ENCODE assay signal across 8 cellular contexts in genomic region chr14:60723218-60724079, GRCh38. TPM values are rescaled to one million over a fixed set of nuclear protein-coding genes. Genes with fewer than 3 reads are reported as not detected.
DNase-seq lines count a peak whose midpoint lies in the region; ATAC-seq lines count a peak whose summit lies in the region.

No MANE protein-coding gene starts in this region.

- no peaks in the 10 kb centered on the region for H3K9me3 Mint-ChIP-seq in activated CD4-positive, alpha-beta T cell treated with anti-CD3 and anti-CD28 coated beads for 36 hours (ENCODE audit: low read depth)

- no peaks in the 10 kb centered on the region for H3K27me3 ChIP-seq in iPS-15b (ENCODE audit: control insufficient read depth, insufficient read depth, low read length)

- H3K36me3 Mint-ChIP-seq in activated CD4-positive, alpha-beta T cell treated with anti-CD3 and anti-CD28 coated beads for 36 hours (ENCODE audit: low read depth): no peaks in the 10 kb centered on the region

- peak overlapping the region; percentile 94 for H3K4me3 ChIP-seq in iPS-15b (ENCODE audit: low read depth, low read length)
- H3K4me3 ChIP-seq in skeletal muscle cell (ENCODE audit: low read depth, low read length): peak overlapping the region; percentile 78

- POLR2A ChIA-PET in activated CD4-positive, alpha-beta T cell treated with anti-CD3 and anti-CD28 coated beads for 36 hours (lab: Charles Lee): interaction anchor here (0.5 kb wide), 1 partner anchor 110 kb away, joined by 3 read pairs; no protein-coding TSS in a partner anchor

- peak overlapping the region; percentile 77 for H3K4me3 Mint-ChIP-seq in activated CD4-positive, alpha-beta T cell treated with anti-CD3 and anti-CD28 coated beads for 36 hours

- H3K4me1 Mint-ChIP-seq in activated CD4-positive, alpha-beta T cell treated with anti-CD3 and anti-CD28 coated beads for 36 hours: peaks cover 16% of the 10 kb centered on the region

- CTCF ChIA-PET in activated CD4-positive, alpha-beta T cell treated with anti-CD3 and anti-CD28 coated beads for 36 hours (lab: Charles Lee): no interaction called here

- peak; percentile 56 for DNase-seq in activated CD4-positive, alpha-beta T cell treated with anti-CD3 and anti-CD28 coated beads for 36 hours
- no peak for DNase-seq in activated CD4-positive, alpha-beta T cell treated with anti-CD3 and anti-CD28 coated beads, Interleukin-2, amount 50 U/mL, for 4 hours
- peak; percentile 36 for DNase-seq in RPMI8226
- DNase-seq in astrocyte of the hippocampus (ENCODE audit: low read depth, low spot score): peak; percentile 81
- DNase-seq in skeletal muscle cell (ENCODE audit: low read depth): peak; percentile 22

- H3K36me3 ChIP-seq in iPS-15b (ENCODE audit: control insufficient read depth, insufficient read depth, low read length): peaks cover 10% of the 10 kb centered on the region

- peak; percentile 41 for ATAC-seq in activated CD4-positive, alpha-beta T cell treated with anti-CD3 and anti-CD28 coated beads for 36 hours
- ATAC-seq in HG03066 (IDR thresholded peaks at IDR 0.05; ENCODE audit: low read depth, unreplicated experiment): peak; percentile 25
- ATAC-seq in GM19452 (IDR thresholded peaks at IDR 0.05; ENCODE audit: unreplicated experiment): no peak

- H3K27ac Mint-ChIP-seq in activated CD4-positive, alpha-beta T cell treated with anti-CD3 and anti-CD28 coated beads for 36 hours: no peak overlapping the region

- H3K9me3 ChIP-seq in iPS-15b (ENCODE audit: control insufficient read depth, insufficient read depth, low read length): no peaks in the 10 kb centered on the region

- peaks cover 71% of the 10 kb centered on the region for H3K27me3 Mint-ChIP-seq in activated CD4-positive, alpha-beta T cell treated with anti-CD3 and anti-CD28 coated beads for 36 hours

- peak overlapping the region; percentile 94 for H3K9ac ChIP-seq in iPS-15b (ENCODE audit: low read depth, low read length)

- intact Hi-C loops in activated CD4-positive, alpha-beta T cell treated with anti-CD3 and anti-CD28 coated beads for 36 hours (cut with DNase I, micrococcal nuclease): loop anchor here (1.0 to 5.0 kb wide), 6 partner anchors 11 to 299 kb away; partner anchors contain the start of genes SLC38A6 (in 2 of the 2), TRMT5 (in 2 of the 2) and MNAT1 (in 1 of the 2)

- H3K4me1 ChIP-seq in iPS-15b (ENCODE audit: control insufficient read depth, insufficient read depth, low read length): peaks cover 10% of the 10 kb centered on the region

RNA-seq across cellular contexts. Expression of gene SIX4, which starts 0.7 kb away (rescaled TPM):
- total RNA-seq in activated CD4-positive, alpha-beta T cell treated with anti-CD3 and anti-CD28 coated beads for 36 hours: under 1 TPM in 1 of 2 experiments, not detected in 1; 0.11 TPM

RNA-seq across cellular contexts. Expression of gene MNAT1, which starts 11.1 kb away (rescaled TPM):
- total RNA-seq in activated CD4-positive, alpha-beta T cell treated with anti-CD3 and anti-CD28 coated beads for 36 hours: 10 to 100 TPM; 36.2 to 40.3 TPM

Comparison
In these comparisons a context has a peak if more than half of its experiments do, and no peak if none do; other contexts are left out.
1. DNase-seq: peak in activated CD4-positive, alpha-beta T cell treated with anti-CD3 and anti-CD28 coated beads for 36 hours (single experiment), RPMI8226 (single experiment), astrocyte of the hippocampus (single experiment) and skeletal muscle cell (single experiment); none in activated CD4-positive, alpha-beta T cell treated with anti-CD3 and anti-CD28 coated beads, Interleukin-2, amount 50 U/mL, for 4 hours (0 of 2).